In the genomic region with DNA sequence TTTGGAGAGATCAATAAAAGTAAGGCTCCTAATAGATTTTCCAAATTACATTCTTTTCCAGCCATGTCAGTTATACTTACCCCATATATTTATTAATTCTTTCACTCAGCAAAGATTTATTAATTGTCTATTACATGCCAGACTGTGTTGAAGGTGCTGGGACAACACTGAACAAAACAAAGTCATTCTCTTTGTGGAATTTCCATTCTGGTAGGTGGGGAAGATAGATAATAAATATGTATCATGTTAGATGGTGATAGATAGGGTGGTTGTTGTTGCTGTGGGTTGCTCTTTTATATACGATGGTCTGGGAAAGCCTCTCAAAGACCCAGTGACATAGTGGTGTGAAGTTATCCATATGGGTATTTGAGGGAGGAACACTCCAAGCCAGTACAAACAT, we compare ENCODE assay signal across 37 cellular contexts.
"Had no signal": no experiment of that assay in that cellular context is flagged by ENCODE, and none has a peak within 500 bp of the region (broad histone marks: within the 10 kb centered on the region; RNA-seq: fewer than 3 reads in every experiment).

No MANE protein-coding gene starts in this region.

- H3K4me3 ChIP-seq: adrenal gland, ascending aorta, body of pancreas, breast epithelium, cardiac muscle cell had no signal

- H3K4me1 Mint-ChIP-seq: activated naive CD4-positive, alpha-beta T cell treated with anti-CD3 and anti-CD28 coated beads, Interleukin-2, amount 10 ng/mL, durations not matched to agents 7 days and 5 days; activated naive CD8-positive, alpha-beta T cell treated with anti-CD3 and anti-CD28 coated beads, Interleukin-2, amount 50 U/mL, for 24 hours; activated T-helper 17 cell treated with anti-CD3 and anti-CD28 coated beads, Interleukin-2, amount 50 U/mL, for 72 hours had no signal

- H3K4me3 Mint-ChIP-seq: activated naive CD4-positive, alpha-beta T cell treated with anti-CD3 and anti-CD28 coated beads for 36 hours; activated naive CD4-positive, alpha-beta T cell treated with anti-CD3 and anti-CD28 coated beads, Interleukin-2, amount 10 ng/mL, durations not matched to agents 7 days and 5 days; activated naive CD4-positive, alpha-beta T cell treated with anti-CD3 and anti-CD28 coated beads, Interleukin-2, amount 50 U/mL, for 24 hours; activated naive CD8-positive, alpha-beta T cell; activated naive CD8-positive, alpha-beta T cell treated with anti-CD3 and anti-CD28 coated beads for 36 hours; activated naive CD8-positive, alpha-beta T cell treated with anti-CD3 and anti-CD28 coated beads, Interleukin-2, amount 10 ng/mL, durations not matched to agents 7 days and 5 days; activated naive CD8-positive, alpha-beta T cell treated with anti-CD3 and anti-CD28 coated beads, Interleukin-2, amount 50 U/mL, for 24 hours; activated T-cell treated with anti-CD3 and anti-CD28 coated beads, Interleukin-2, amount 50 U/mL, for 24 hours; activated T-cell treated with anti-CD3 and anti-CD28 coated beads, Interleukin-2, amount 50 U/mL, for 4 hours; activated T-cell treated with anti-CD3 and anti-CD28 coated beads, Interleukin-2, amount 50 U/mL, for 72 hours; activated T-helper 1 cell treated with anti-CD3 and anti-CD28 coated beads, Interleukin-12 subunit alpha, Interleukin-12 subunit beta, Interleukin-2, Interleukin-4 antibody, amounts not matched to agents 30 ng/mL and 10 ng/mL and 1 ng/mL, durations not matched to agents 14 hours and 24 hours and 36 hours; activated T-helper 17 cell treated with anti-CD3 and anti-CD28 coated beads, Interleukin-2, amount 50 U/mL, for 72 hours; brain had no signal

- H3K27ac ChIP-seq: adrenal gland, ascending aorta, body of pancreas, brain microvascular endothelial cell, breast epithelium, cardiac muscle cell had no signal

- H3K27me3 ChIP-seq: adrenal gland, ascending aorta, body of pancreas, brain microvascular endothelial cell, breast epithelium, cardiac muscle cell had no signal

- H3K36me3 ChIP-seq: adrenal gland, ascending aorta, brain microvascular endothelial cell, breast epithelium, cardiac muscle cell had no signal

- H3K9me3 Mint-ChIP-seq: activated naive CD4-positive, alpha-beta T cell treated with anti-CD3 and anti-CD28 coated beads for 36 hours; activated naive CD4-positive, alpha-beta T cell treated with anti-CD3 and anti-CD28 coated beads, Interleukin-2, amount 10 ng/mL, durations not matched to agents 7 days and 5 days; activated naive CD4-positive, alpha-beta T cell treated with anti-CD3 and anti-CD28 coated beads, Interleukin-2, amount 50 U/mL, for 24 hours; activated naive CD4-positive, alpha-beta T cell treated with anti-CD3 and anti-CD28 coated beads, Interleukin-2, amount 50 U/mL, for 72 hours; activated naive CD8-positive, alpha-beta T cell treated with anti-CD3 and anti-CD28 coated beads for 36 hours; activated naive CD8-positive, alpha-beta T cell treated with anti-CD3 and anti-CD28 coated beads, Interleukin-2, amount 10 ng/mL, durations not matched to agents 7 days and 5 days; activated naive CD8-positive, alpha-beta T cell treated with anti-CD3 and anti-CD28 coated beads, Interleukin-2, amount 50 U/mL, for 24 hours; activated T-cell treated with anti-CD3 and anti-CD28 coated beads, Interleukin-2, amount 50 U/mL, for 24 hours; activated T-cell treated with anti-CD3 and anti-CD28 coated beads, Interleukin-2, amount 50 U/mL, for 4 hours; activated T-cell treated with anti-CD3 and anti-CD28 coated beads, Interleukin-2, amount 50 U/mL, for 72 hours; activated T-helper 1 cell treated with anti-CD3 and anti-CD28 coated beads, Interleukin-12 subunit alpha, Interleukin-12 subunit beta, Interleukin-2, Interleukin-4 antibody, amounts not matched to agents 30 ng/mL and 10 ng/mL and 1 ng/mL, durations not matched to agents 14 hours and 24 hours and 36 hours; activated T-helper 17 cell treated with anti-CD3 and anti-CD28 coated beads, Interleukin-2, amount 50 U/mL, for 72 hours; activated T-helper 2 cell treated with anti-CD3 and anti-CD28 coated beads, Interferon-gamma antibody, Interleukin-2, Interleukin-4, amounts not matched to agents 10 μg/mL and 5 μg/mL and 100 μg/mL, durations not matched to agents 14 hours and 24 hours and 36 hours; brain had no signal

- H3K27ac Mint-ChIP-seq: activated naive CD4-positive, alpha-beta T cell treated with anti-CD3 and anti-CD28 coated beads for 36 hours; activated naive CD4-positive, alpha-beta T cell treated with anti-CD3 and anti-CD28 coated beads, Interleukin-2, amount 10 ng/mL, durations not matched to agents 7 days and 5 days; activated naive CD4-positive, alpha-beta T cell treated with anti-CD3 and anti-CD28 coated beads, Interleukin-2, amount 50 U/mL, for 24 hours; activated naive CD8-positive, alpha-beta T cell; activated naive CD8-positive, alpha-beta T cell treated with anti-CD3 and anti-CD28 coated beads for 36 hours; activated naive CD8-positive, alpha-beta T cell treated with anti-CD3 and anti-CD28 coated beads, Interleukin-2, amount 10 ng/mL, durations not matched to agents 7 days and 5 days; activated naive CD8-positive, alpha-beta T cell treated with anti-CD3 and anti-CD28 coated beads, Interleukin-2, amount 50 U/mL, for 24 hours; activated T-cell treated with anti-CD3 and anti-CD28 coated beads, Interleukin-2, amount 50 U/mL, for 24 hours; activated T-cell treated with anti-CD3 and anti-CD28 coated beads, Interleukin-2, amount 50 U/mL, for 72 hours; activated T-helper 1 cell treated with anti-CD3 and anti-CD28 coated beads, Interleukin-12 subunit alpha, Interleukin-12 subunit beta, Interleukin-2, Interleukin-4 antibody, amounts not matched to agents 30 ng/mL and 10 ng/mL and 1 ng/mL, durations not matched to agents 14 hours and 24 hours and 36 hours; activated T-helper 17 cell treated with anti-CD3 and anti-CD28 coated beads, Interleukin-2, amount 50 U/mL, for 72 hours; activated T-helper 2 cell treated with anti-CD3 and anti-CD28 coated beads, Interferon-gamma antibody, Interleukin-2, Interleukin-4, amounts not matched to agents 10 μg/mL and 5 μg/mL and 100 μg/mL, durations not matched to agents 14 hours and 24 hours and 36 hours; brain had no signal

- H3K4me1 ChIP-seq: adrenal gland, body of pancreas, breast epithelium had no signal

- H3K36me3 Mint-ChIP-seq: activated naive CD4-positive, alpha-beta T cell treated with anti-CD3 and anti-CD28 coated beads, Interleukin-2, amount 10 ng/mL, durations not matched to agents 7 days and 5 days; activated naive CD4-positive, alpha-beta T cell treated with anti-CD3 and anti-CD28 coated beads, Interleukin-2, amount 50 U/mL, for 72 hours; activated naive CD8-positive, alpha-beta T cell treated with anti-CD3 and anti-CD28 coated beads for 36 hours had no signal

- DNase-seq: activated effector memory CD4-positive, alpha-beta T cell treated with anti-CD3 and anti-CD28 coated beads, Interleukin-2, amount 50 U/mL, for 16 hours; activated effector memory CD4-positive, alpha-beta T cell treated with Interleukin-2 at 50 U/mL for 16 hours; activated gamma-delta T cell; activated gamma-delta T cell treated with Interleukin-2 at 50 U/mL for 16 hours; activated naive CD4-positive, alpha-beta T cell; activated naive CD4-positive, alpha-beta T cell treated with anti-CD3 and anti-CD28 coated beads for 36 hours; activated naive CD4-positive, alpha-beta T cell treated with anti-CD3 and anti-CD28 coated beads, Interleukin-2, amount 10 ng/mL, durations not matched to agents 7 days and 5 days; activated naive CD4-positive, alpha-beta T cell treated with anti-CD3 and anti-CD28 coated beads, Interleukin-2, amount 50 U/mL, for 16 hours; activated naive CD4-positive, alpha-beta T cell treated with Interleukin-2 at 50 U/mL for 16 hours; activated naive CD8-positive, alpha-beta T cell treated with anti-CD3 and anti-CD28 coated beads for 36 hours; activated naive CD8-positive, alpha-beta T cell treated with anti-CD3 and anti-CD28 coated beads, Interleukin-2, amount 10 ng/mL, durations not matched to agents 7 days and 5 days; activated naive CD8-positive, alpha-beta T cell treated with anti-CD3 and anti-CD28 coated beads, Interleukin-2, amount 50 U/mL, for 24 hours; activated T-cell treated with anti-CD3 and anti-CD28 coated beads, Interleukin-2, amount 50 U/mL, for 1 hour; activated T-cell treated with anti-CD3 and anti-CD28 coated beads, Interleukin-2, amount 50 U/mL, for 24 hours; activated T-cell treated with anti-CD3 and anti-CD28 coated beads, Interleukin-2, amount 50 U/mL, for 4 hours; activated T-cell treated with anti-CD3 and anti-CD28 coated beads, Interleukin-2, amount 50 U/mL, for 48 hours; activated T-cell treated with anti-CD3 and anti-CD28 coated beads, Interleukin-2, amount 50 U/mL, for 72 hours; adrenal gland; amniotic stem cell; amygdala; anterior cingulate cortex; aorta; body of pancreas; brain microvascular endothelial cell; caudate nucleus; central memory CD4-positive, alpha-beta T cell; cerebellar nuclear complex had no signal

- ATAC-seq: activated naive CD4-positive, alpha-beta T cell treated with anti-CD3 and anti-CD28 coated beads, Interleukin-2, amount 50 U/mL, for 72 hours; activated naive CD8-positive, alpha-beta T cell treated with anti-CD3 and anti-CD28 coated beads, Interleukin-2, amount 50 U/mL, for 24 hours; activated T-cell treated with anti-CD3 and anti-CD28 coated beads, Interleukin-2, amount 50 U/mL, for 4 hours; activated T-cell treated with anti-CD3 and anti-CD28 coated beads, Interleukin-2, amount 50 U/mL, for 72 hours; activated T-helper 17 cell treated with anti-CD3 and anti-CD28 coated beads, Interleukin-2, amount 50 U/mL, for 72 hours; body of pancreas had no signal

- H3K27me3 Mint-ChIP-seq: activated naive CD4-positive, alpha-beta T cell treated with anti-CD3 and anti-CD28 coated beads, Interleukin-2, amount 10 ng/mL, durations not matched to agents 7 days and 5 days; activated naive CD4-positive, alpha-beta T cell treated with anti-CD3 and anti-CD28 coated beads, Interleukin-2, amount 50 U/mL, for 24 hours; activated naive CD8-positive, alpha-beta T cell; activated naive CD8-positive, alpha-beta T cell treated with anti-CD3 and anti-CD28 coated beads for 36 hours; activated naive CD8-positive, alpha-beta T cell treated with anti-CD3 and anti-CD28 coated beads, Interleukin-2, amount 10 ng/mL, durations not matched to agents 7 days and 5 days; activated naive CD8-positive, alpha-beta T cell treated with anti-CD3 and anti-CD28 coated beads, Interleukin-2, amount 50 U/mL, for 24 hours; activated T-cell treated with anti-CD3 and anti-CD28 coated beads, Interleukin-2, amount 50 U/mL, for 24 hours; activated T-helper 17 cell treated with anti-CD3 and anti-CD28 coated beads, Interleukin-2, amount 50 U/mL, for 72 hours; brain had no signal

- H3K9me3 ChIP-seq: adrenal gland, ascending aorta, body of pancreas, breast epithelium had no signal
